In the genomic region with DNA sequence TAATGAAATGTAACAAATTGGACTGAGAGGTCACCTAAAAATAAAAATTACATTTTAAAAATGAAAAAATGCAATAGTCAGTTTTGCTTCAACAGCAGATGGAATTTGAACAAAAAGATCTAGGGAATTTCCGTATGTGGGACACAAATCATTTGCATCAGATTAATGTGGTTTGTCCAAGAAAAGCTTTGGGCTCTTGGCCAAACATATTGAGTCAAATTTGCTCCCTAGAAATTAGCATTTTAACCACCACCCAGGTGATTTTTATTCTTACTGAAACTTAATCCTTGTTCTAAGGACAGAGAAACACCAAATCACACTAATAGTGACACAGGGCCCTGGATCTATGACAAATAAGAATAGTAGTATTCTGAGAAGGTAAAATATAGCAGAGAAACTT, we compare ENCODE assay signal across 27 cellular contexts.
"Had no signal": no experiment of that assay in that cellular context is flagged by ENCODE, and none has a peak within 500 bp of the region (broad histone marks: within the 10 kb centered on the region; RNA-seq: fewer than 3 reads in every experiment).

No MANE protein-coding gene starts in this region.

- H3K4me3 Mint-ChIP-seq: activated CD4-positive, alpha-beta T cell treated with anti-CD3 and anti-CD28 coated beads, Interleukin-2, amount 10 ng/mL, durations not matched to agents 7 days and 5 days; activated CD8-positive, alpha-beta memory T cell treated with anti-CD3 and anti-CD28 coated beads, Interleukin-2, amount 10 ng/mL, durations not matched to agents 7 days and 5 days; activated CD8-positive, alpha-beta T cell treated with anti-CD3 and anti-CD28 coated beads for 36 hours; activated naive CD8-positive, alpha-beta T cell treated with anti-CD3 and anti-CD28 coated beads for 36 hours; activated T-helper 17 cell treated with anti-CD3 and anti-CD28 coated beads, Interleukin-2, amount 50 U/mL, for 72 hours; nephron progenitor cell; stimulated activated memory B cell treated with anti-CD40 and anti-IgM and Interleukin-4, amounts not matched to agents 10 μg/mL and 1 μg/mL and 100 μg/mL, for 72 hours had no signal

- H3K36me3 Mint-ChIP-seq: activated CD8-positive, alpha-beta memory T cell treated with anti-CD3 and anti-CD28 coated beads, Interleukin-2, amount 10 ng/mL, durations not matched to agents 7 days and 5 days; activated naive CD8-positive, alpha-beta T cell treated with anti-CD3 and anti-CD28 coated beads for 36 hours; stimulated activated memory B cell treated with anti-CD40 and anti-IgM and Interleukin-4, amounts not matched to agents 10 μg/mL and 1 μg/mL and 100 μg/mL, for 72 hours had no signal

- DNase-seq: activated CD4-positive, alpha-beta T cell treated with anti-CD3 and anti-CD28 coated beads, Interleukin-2, amount 10 ng/mL, durations not matched to agents 7 days and 5 days; activated CD8-positive, alpha-beta memory T cell treated with anti-CD3 and anti-CD28 coated beads, Interleukin-2, amount 10 ng/mL, durations not matched to agents 7 days and 5 days; activated CD8-positive, alpha-beta T cell treated with anti-CD3 and anti-CD28 coated beads for 36 hours; activated naive CD4-positive, alpha-beta T cell; activated naive CD8-positive, alpha-beta T cell treated with anti-CD3 and anti-CD28 coated beads for 36 hours; activated T-cell treated with anti-CD3 and anti-CD28 coated beads for 4 hours; amygdala; body of pancreas; dermis blood vessel endothelial cell; effector CD8-positive, alpha-beta T cell; erythroblast; kidney; lower lobe of right lung; mesendoderm; mucosa of descending colon; nephron progenitor cell; right lobe of liver; stimulated activated CD4-positive, alpha-beta T cell treated with anti-CD3 and anti-CD28 coated beads, Interleukin-2, amount 100 ng/mL, for 24 hours; stomach had no signal

- H3K4me3 ChIP-seq: body of pancreas, lower lobe of right lung, mucosa of descending colon, right lobe of liver, skin epidermis, stomach, suprapubic skin, tibial nerve had no signal

- H3K9me3 Mint-ChIP-seq: activated CD4-positive, alpha-beta T cell treated with anti-CD3 and anti-CD28 coated beads, Interleukin-2, amount 10 ng/mL, durations not matched to agents 7 days and 5 days; activated naive CD8-positive, alpha-beta T cell treated with anti-CD3 and anti-CD28 coated beads for 36 hours; nephron progenitor cell had no signal

- H3K4me1 Mint-ChIP-seq: activated CD4-positive, alpha-beta T cell treated with anti-CD3 and anti-CD28 coated beads, Interleukin-2, amount 10 ng/mL, durations not matched to agents 7 days and 5 days; activated CD8-positive, alpha-beta memory T cell treated with anti-CD3 and anti-CD28 coated beads, Interleukin-2, amount 10 ng/mL, durations not matched to agents 7 days and 5 days; activated naive CD8-positive, alpha-beta T cell treated with anti-CD3 and anti-CD28 coated beads for 36 hours; activated T-helper 17 cell treated with anti-CD3 and anti-CD28 coated beads, Interleukin-2, amount 50 U/mL, for 72 hours; nephron progenitor cell; stimulated activated memory B cell treated with anti-CD40 and anti-IgM and Interleukin-4, amounts not matched to agents 10 μg/mL and 1 μg/mL and 100 μg/mL, for 72 hours had no signal

- H3K27me3 Mint-ChIP-seq: activated CD4-positive, alpha-beta T cell treated with anti-CD3 and anti-CD28 coated beads, Interleukin-2, amount 10 ng/mL, durations not matched to agents 7 days and 5 days; activated CD8-positive, alpha-beta memory T cell treated with anti-CD3 and anti-CD28 coated beads, Interleukin-2, amount 10 ng/mL, durations not matched to agents 7 days and 5 days; activated CD8-positive, alpha-beta T cell treated with anti-CD3 and anti-CD28 coated beads for 36 hours; activated naive CD8-positive, alpha-beta T cell treated with anti-CD3 and anti-CD28 coated beads for 36 hours; activated T-helper 17 cell treated with anti-CD3 and anti-CD28 coated beads, Interleukin-2, amount 50 U/mL, for 72 hours; stimulated activated memory B cell treated with anti-CD40 and anti-IgM and Interleukin-4, amounts not matched to agents 10 μg/mL and 1 μg/mL and 100 μg/mL, for 72 hours had no signal

- ATAC-seq: activated CD4-positive, CD25-positive, alpha-beta regulatory T cell treated with anti-CD3 and anti-CD28 coated beads, Interleukin-2, amount 50 U/mL, for 24 hours; activated CD8-positive, alpha-beta memory T cell treated with anti-CD3 and anti-CD28 coated beads, Interleukin-2, amount 10 ng/mL, durations not matched to agents 7 days and 5 days; activated CD8-positive, alpha-beta T cell treated with anti-CD3 and anti-CD28 coated beads for 36 hours; activated T-helper 17 cell treated with anti-CD3 and anti-CD28 coated beads, Interleukin-2, amount 50 U/mL, for 72 hours; body of pancreas; foreskin keratinocyte; left lobe of liver; lower lobe of right lung; mucosa of descending colon; right lobe of liver; stimulated activated memory B cell treated with anti-CD40 and anti-IgM and Interleukin-4, amounts not matched to agents 10 μg/mL and 1 μg/mL and 100 μg/mL, for 72 hours had no signal
